In genomic region chr2:129777146-129777545, GRCh38 we compare ENCODE assay signal across 18 cellular contexts.
DNase-seq lines count a peak whose midpoint lies in the region; ATAC-seq, FAIRE-seq and TF ChIP-seq lines count a peak whose summit lies in the region.
"Had no signal": no experiment of that assay in that cellular context is flagged by ENCODE, and none has a peak within 500 bp of the region (broad histone marks: within the 10 kb centered on the region; RNA-seq: fewer than 3 reads in every experiment).

No MANE protein-coding gene starts in this region.

- intact Hi-C loops in HepG2 (cut with micrococcal nuclease; ENCODE audit: unreplicated experiment) (no loop called here), right lobe of liver (cut with DNase I) (no loop called here)

- H3K4me3 ChIP-seq in HepG2 (replicated peaks in 1 of 3; ENCODE audit: insufficient read depth in 1 of 3, low read depth in 2 of 3, low read length in 3 of 3) (no peak overlapping the region), right lobe of liver (no peak overlapping the region)
- H3K4me3 ChIP-seq: GM23338 had no signal

- peaks cover 15 to 47% of the 10 kb centered on the region in 2 experiments; a peak in 4 of 5 replicates for H3K27me3 ChIP-seq in HepG2 (ENCODE audit: control insufficient read depth in 1 of 2, insufficient read depth in 2 of 2, low read length in 2 of 2)
- no peaks in the 10 kb centered on the region for H3K27me3 ChIP-seq in right lobe of liver
- H3K27me3 ChIP-seq: BE2C had no signal

- TF ChIP-seq POLR2A in HepG2 (IDR thresholded peaks at IDR 0.05; ENCODE audit: insufficient read depth in 1 of 2, low read depth in 2 of 2, low read length in 2 of 2) (no peak), right lobe of liver (IDR thresholded peaks at IDR 0.05) (no peak)

- FAIRE-seq in HepG2 (lab: Jason Lieb, UNC): no peak
- FAIRE-seq: G401.6, GM12892, GM18507 had no signal

- ATAC-seq in HepG2 (peak; percentile 17; the same call in 1 of the 3 replicates), right lobe of liver (no peak)
- ATAC-seq in activated CD4-positive, CD25-positive, alpha-beta regulatory T cell treated with anti-CD3 and anti-CD28 coated beads, Interleukin-2, amount 50 U/mL, for 24 hours: no peak
- ATAC-seq: GM23338 had no signal

- TF ChIP-seq CTCF in HepG2 (CRISPR knock-in tag; IDR thresholded peaks at IDR 0.05): no peak
- no peak for TF ChIP-seq CTCF in right lobe of liver (IDR thresholded peaks at IDR 0.05)

- CTCF ChIA-PET in HepG2 (lab: Yijun Ruan, JAX; ENCODE audit: low intra/inter-chr PET ratio, low total read pairs): no interaction called here

- POLR2A ChIA-PET in HepG2 (lab: Yijun Ruan, JAX): no interaction called here

- in situ Hi-C loops in HepG2 (cut with HindIII; ENCODE audit: extremely low pct_ligation_motif_present, low pct_unique_long_range_greater_than_20kb): no loop called here

- H3K79me2 ChIP-seq in HepG2 (ENCODE audit: insufficient read depth, low read length): no peaks in the 10 kb centered on the region

- no peak overlapping the region for H3K4me2 ChIP-seq in HepG2 (ENCODE audit: low read depth, low read length)
- H3K4me2 ChIP-seq: GM23338 had no signal

- DNase-seq in HepG2 (ENCODE audit: low spot score) (no peak), right lobe of liver (no peak), ecto neural progenitor cell (ENCODE audit: low spot score) (peak; percentile 34), islet precursor cell (peak; percentile 35), NCI-H2171 treated with DMSO at 0.1 percent for 48 hours (lab: John Stamatoyannopoulos, UW) (no peak), GDM1 (lab: John Stamatoyannopoulos, UW) (no peak)
- DNase-seq: ACHN; BE2C; C1 segment of cervical spinal cord; CD4-positive, CD25-positive, alpha-beta regulatory T cell; CD8-positive, alpha-beta memory T cell; COR-L47; H7 had no signal

- no peak overlapping the region for H3K9ac ChIP-seq in HepG2 (ENCODE audit: insufficient read depth, low read depth, low read length)

- TF ChIP-seq EP300 in HepG2 (IDR thresholded peaks at IDR 0.05; ENCODE audit: low read depth in 2 of 2, low read length in 2 of 2) (no peak), HepG2 (CRISPR knock-in tag; IDR thresholded peaks at IDR 0.05; ENCODE audit: borderline replicate concordance) (no peak)

- no peak overlapping the region for H2AFZ ChIP-seq in HepG2 (ENCODE audit: low read length)
- H2AFZ ChIP-seq: GM23338 had no signal

- H3K36me3 ChIP-seq in HepG2 (replicated peaks in 1 of 2; ENCODE audit: control insufficient read depth in 1 of 2, insufficient read depth in 2 of 2, low read length in 2 of 2): no peaks in the 10 kb centered on the region
- H3K36me3 ChIP-seq in right lobe of liver: no peaks in the 10 kb centered on the region
- H3K36me3 ChIP-seq: BE2C had no signal

- H3K9me3 ChIP-seq in HepG2 (ENCODE audit: low read length) (no peaks in the 10 kb centered on the region), right lobe of liver (no peaks in the 10 kb centered on the region)
- H3K9me3 ChIP-seq: BE2C had no signal

- BruUV-seq in HepG2 (replicated peaks; lab: Mats Ljungman, UMichigan): no TSS peak

- H3K4me1 ChIP-seq in HepG2 (ENCODE audit: insufficient read depth, low read length): 0 out of 2 replicates have a peak, but pooled peaks cover 9% of the 10 kb centered on the region
- H3K4me1 ChIP-seq in right lobe of liver: no peaks in the 10 kb centered on the region
- H3K4me1 ChIP-seq: BE2C had no signal

- WGBS in HepG2 (ENCODE audit: low lambda C conversion rate): 2% methylated on average over 2 of the region's 2 CpGs
- WGBS in right lobe of liver (ENCODE audit: insufficient coverage, low coverage, low lambda C conversion rate, missing lambda C conversion rate): 46% methylated on average over 2 of the region's 2 CpGs

- H3K27ac ChIP-seq in HepG2 (ENCODE audit: extremely low read length, insufficient read depth, low read length) (no peak overlapping the region), right lobe of liver (no peak overlapping the region)

- H4K20me1 ChIP-seq in HepG2 (ENCODE audit: insufficient read depth, low read length): no peaks in the 10 kb centered on the region

- TF ChIP-seq RAD21 in HepG2 (CRISPR knock-in tag; IDR thresholded peaks at IDR 0.05): no peak

TF ChIP-seq in HepG2, 621 proteins besides CTCF, POLR2A, EP300 and RAD21:
- TF ChIP-seq ISX (CRISPR knock-in tag; conservative IDR thresholded peaks at IDR 0.05) (no peak), RBAK (CRISPR knock-in tag; IDR thresholded peaks at IDR 0.05) (no peak), TAF15 (IDR thresholded peaks at IDR 0.05; ENCODE audit: low read depth, low read length, poor library complexity, severe bottlenecking) (no peak), ARNT (IDR thresholded peaks at IDR 0.05) (no peak), ZNF770 (CRISPR knock-in tag; IDR thresholded peaks at IDR 0.05) (no peak), NR2F2 (IDR thresholded peaks at IDR 0.05; ENCODE audit: borderline replicate concordance, low read depth) (no peak), ZFY (CRISPR knock-in tag; IDR thresholded peaks at IDR 0.05) (no peak), PHF5A (CRISPR knock-in tag; IDR thresholded peaks at IDR 0.05; ENCODE audit: low read depth, unreplicated experiment) (no peak), KLF12 (CRISPR knock-in tag; IDR thresholded peaks at IDR 0.05; ENCODE audit: borderline replicate concordance) (no peak), EZH2 (conservative IDR thresholded peaks at IDR 0.05; ENCODE audit: low read depth, low read length) (no peak), ZNF251 (CRISPR knock-in tag; IDR thresholded peaks at IDR 0.05) (no peak), ZNF253 (CRISPR knock-in tag; IDR thresholded peaks at IDR 0.05; ENCODE audit: borderline replicate concordance) (no peak), ELF4 (CRISPR knock-in tag; IDR thresholded peaks at IDR 0.05; ENCODE audit: borderline replicate concordance) (no peak), GTF3A (CRISPR knock-in tag; conservative IDR thresholded peaks at IDR 0.05) (no peak), CBX2 (IDR thresholded peaks at IDR 0.05; ENCODE audit: low read depth, low read length) (no peak; the same call in none of the 2 replicates), CBX2 (CRISPR knock-in tag; IDR thresholded peaks at IDR 0.05; ENCODE audit: low read depth) (no peak)

Comparison
In these comparisons a context has a peak if more than half of its experiments do, and no peak if none do; other contexts are left out.
1. DNase-seq: peak in ecto neural progenitor cell (single experiment) and islet precursor cell (single experiment); none in HepG2 (single experiment), right lobe of liver (0 of 3), NCI-H2171 treated with DMSO at 0.1 percent for 48 hours (single experiment) and GDM1 (single experiment).